ENCODE assay signal across 8 cellular contexts in genomic region chr10:6145979-6146432, GRCh38. TPM values are rescaled to one million over a fixed set of nuclear protein-coding genes. Genes with fewer than 3 reads are reported as not detected.
DNase-seq lines count a peak whose midpoint lies in the region; ATAC-seq and TF ChIP-seq lines count a peak whose summit lies in the region.

No MANE protein-coding gene starts in this region.

- no peak overlapping the region for H4K8ac ChIP-seq in mesendoderm (ENCODE audit: low read depth, low read length)

- peak overlapping the region; percentile 96 for H3K56ac ChIP-seq in mesendoderm (ENCODE audit: low read length)

- H3K36me3 ChIP-seq in heart left ventricle (no peaks in the 10 kb centered on the region), brain microvascular endothelial cell (replicated peaks) (no peaks in the 10 kb centered on the region), mesendoderm (ENCODE audit: control insufficient read depth, insufficient read depth, low read length) (no peaks in the 10 kb centered on the region), uterus (no peaks in the 10 kb centered on the region)

- no peak overlapping the region for H2BK120ac ChIP-seq in mesendoderm (ENCODE audit: low read depth, low read length)

- H3K9ac ChIP-seq in mesendoderm (ENCODE audit: low read length) = peak overlapping the region; percentile 86

- peak overlapping the region in 6 of 12 donors; percentile 88 to 94 (median 90) for H3K27ac ChIP-seq in heart left ventricle
- H3K27ac ChIP-seq in brain microvascular endothelial cell = no peak overlapping the region
- H3K27ac ChIP-seq in mesendoderm (ENCODE audit: low read depth, low read length) = no peak overlapping the region
- H3K27ac ChIP-seq in uterus = peak overlapping the region; percentile 87 to 89

- TF ChIP-seq POLR2A in heart left ventricle (IDR thresholded peaks at IDR 0.05) = no peak
- TF ChIP-seq POLR2A in uterus (IDR thresholded peaks at IDR 0.05) = no peak

- TF ChIP-seq CTCF in heart left ventricle (IDR thresholded peaks at IDR 0.05) = no peak
- no peak for TF ChIP-seq CTCF in brain microvascular endothelial cell (IDR thresholded peaks at IDR 0.05; ENCODE audit: low read depth, low read length, missing control alignments)
- TF ChIP-seq CTCF in uterus (IDR thresholded peaks at IDR 0.05) = no peak

- no peak overlapping the region for H2BK15ac ChIP-seq in mesendoderm (replicated peaks; ENCODE audit: low read depth)

- no peak overlapping the region for H2AK5ac ChIP-seq in mesendoderm (ENCODE audit: low read length)

- H3K4me2 ChIP-seq in mesendoderm (ENCODE audit: low read length) = peak overlapping the region; percentile 16

- H2BK5ac ChIP-seq in mesendoderm (ENCODE audit: low read length) = no peak overlapping the region

- 61 to 78% (median 65%) methylated on average over 11 to 15 of the region's 15 CpGs for WGBS in heart left ventricle, 4 donors
- no CpG with 5 or more reads among the region's 15 CpGs for WGBS in mesendoderm (ENCODE audit: extremely low coverage, insufficient coverage, low lambda C conversion rate)

- H3K79me1 ChIP-seq in mesendoderm (ENCODE audit: low read length) = peaks cover 14% of the 10 kb centered on the region

- no peak for ATAC-seq in heart left ventricle
- no peak for ATAC-seq in left cardiac atrium
- ATAC-seq in GM21381 (IDR thresholded peaks at IDR 0.05; ENCODE audit: unreplicated experiment) = no peak

- in situ Hi-C loops in brain microvascular endothelial cell (cut with HindIII; ENCODE audit: low pct_ligation_motif_present, low sequenced_read_pairs) = no loop called here

- no peak overlapping the region for H3K18ac ChIP-seq in mesendoderm (ENCODE audit: low read length)

- H4K5ac ChIP-seq in mesendoderm (ENCODE audit: low read length) = no peak overlapping the region

- H3K27me3 ChIP-seq in heart left ventricle (no peaks in the 10 kb centered on the region), brain microvascular endothelial cell (replicated peaks) (no peaks in the 10 kb centered on the region), mesendoderm (ENCODE audit: insufficient read depth, low read length, poor library complexity) (no peaks in the 10 kb centered on the region), uterus (no peaks in the 10 kb centered on the region)

- H3K9me3 ChIP-seq in heart left ventricle = no peaks in the 10 kb centered on the region
- no peaks in the 10 kb centered on the region for H3K9me3 ChIP-seq in uterus

- no peaks in the 10 kb centered on the region for H3K79me2 ChIP-seq in mesendoderm (ENCODE audit: control insufficient read depth, insufficient read depth, low read length)

- no peak overlapping the region for H3K4ac ChIP-seq in mesendoderm (ENCODE audit: low read depth, low read length)

- H3K4me3 ChIP-seq in heart left ventricle (peak overlapping the region in 11 of 12 donors; percentile 54 to 97 (median 86)), brain microvascular endothelial cell (ENCODE audit: low read depth, low read length) (peak overlapping the region; percentile 69), mesendoderm (ENCODE audit: low read length) (no peak overlapping the region), uterus (peak overlapping the region; percentile 55 to 77)

- intact Hi-C loops in heart left ventricle (cut with DNase I) (loop anchor here in 6 of 10 donors (2.0 to 10.0 kb wide), 5 partner anchors 17 to 51 kb away; no protein-coding TSS in a partner anchor), left cardiac atrium (cut with DNase I) (no loop called here), uterus (cut with DNase I; ENCODE audit: low total_unique reads) (loop anchor here (5.0 to 10.0 kb wide), 2 partner anchors 59 to 204 kb away; partner anchors contain the start of gene PFKFB3)

- H3K4me1 ChIP-seq in heart left ventricle = peaks cover 0 to 66% (median 17%) of the 10 kb centered on the region in 12 donors
- H3K4me1 ChIP-seq in mesendoderm (ENCODE audit: control insufficient read depth, low read depth, low read length) = peaks cover 6% of the 10 kb centered on the region
- H3K4me1 ChIP-seq in uterus = peaks cover 0 to 10% of the 10 kb centered on the region in 2 donors

- H3K23ac ChIP-seq in mesendoderm (ENCODE audit: low read length) = peak overlapping the region; percentile 81

- DNase-seq in heart left ventricle (no peak), left cardiac atrium (no peak), brain microvascular endothelial cell (no peak), mesendoderm (no peak), uterus (no peak), NCI-H2196 (lab: John Stamatoyannopoulos, UW; ENCODE audit: unreplicated experiment) (no peak), kidney glomerular epithelial cell (lab: John Stamatoyannopoulos, UW) (no peak)

RNA-seq across cellular contexts. Expression of gene PFKFB3, which starts 56.7 kb away (rescaled TPM):
- total RNA-seq in heart left ventricle = 10 to 100 TPM in 7 of 9 donors, 1 to 10 TPM in 2; 8.4 to 53.1 (median 15.1) TPM
- 10 to 100 TPM in 1 of 2 donors, 1 to 10 TPM in 1; 6.2 to 11.9 TPM for polyA plus RNA-seq in heart left ventricle
- 10 to 100 TPM; 30.7 to 56.1 TPM for total RNA-seq in left cardiac atrium
- 18.7 TPM for polyA plus RNA-seq in mesendoderm (2013, experiment 1 of 2)
- 18.7 TPM for polyA plus RNA-seq in mesendoderm (2013, experiment 2 of 2)
- total RNA-seq in uterus = 10 to 100 TPM in 3 of 4 donors, 1 to 10 TPM in 1; 7.4 to 54.5 (median 14.7) TPM

RNA-seq across cellular contexts. Expression of gene RBM17, which starts 57.2 kb away (rescaled TPM):
- total RNA-seq in heart left ventricle (10 to 100 TPM; 29.2 to 83.9 (median 60.2) TPM), left cardiac atrium (10 to 100 TPM; 58.6 to 80.3 TPM), uterus (100 to 1,000 TPM in 3 of 4 donors, 10 to 100 TPM in 1; 64.4 to 163 (median 146) TPM)
- polyA plus RNA-seq in heart left ventricle = 10 to 100 TPM; 60.6 to 61.1 TPM
- 182 TPM for polyA plus RNA-seq in mesendoderm (2013, experiment 1 of 2)
- polyA plus RNA-seq in mesendoderm (2013, experiment 2 of 2) = 182 TPM

Comparison
In these comparisons a context has a peak if more than half of its experiments do, and no peak if none do; other contexts are left out.
1. intact Hi-C loops: an anchor here in heart left ventricle (2.0 to 10.0 kb wide) and uterus (5.0 to 10.0 kb wide); none called in left cardiac atrium.
2. H3K27ac ChIP-seq: peak in uterus (2 of 2); none in brain microvascular endothelial cell (single experiment) and mesendoderm (single experiment).